20 cellular contexts compared by ENCODE assay signal in genomic region chr14:88821378-88821777, GRCh38. TPM values are rescaled to one million over a fixed set of nuclear protein-coding genes. Genes with fewer than 3 reads are reported as not detected.
DNase-seq lines count a peak whose midpoint lies in the region; ATAC-seq, FAIRE-seq and TF ChIP-seq lines count a peak whose summit lies in the region.
"Had no signal": no experiment of that assay in that cellular context is flagged by ENCODE, and none has a peak within 500 bp of the region (broad histone marks: within the 10 kb centered on the region; RNA-seq: fewer than 3 reads in every experiment).

No MANE protein-coding gene starts in this region.

- ATAC-seq in HepG2, result no peak
- no peak for ATAC-seq in right lobe of liver

- intact Hi-C loops in HepG2 (cut with micrococcal nuclease; ENCODE audit: unreplicated experiment), result loop anchor here (10.0 kb wide), 1 partner anchor 1947 kb away; no protein-coding TSS in a partner anchor
- intact Hi-C loops in right lobe of liver (cut with DNase I), result no loop called here
- intact Hi-C loops in left ventricle myocardium inferior (cut with micrococcal nuclease), result no loop called here

- H3K4me1 ChIP-seq in HepG2 (ENCODE audit: insufficient read depth, low read length) (peaks cover 14% of the 10 kb centered on the region), right lobe of liver (peaks cover 0 to 11% (median 0%) of the 10 kb centered on the region in 4 donors), left ventricle myocardium inferior (peaks cover 17% of the 10 kb centered on the region)

- POLR2A ChIA-PET in HepG2 (lab: Yijun Ruan, JAX), result no interaction called here

- CTCF ChIA-PET in HepG2 (lab: Yijun Ruan, JAX; ENCODE audit: low intra/inter-chr PET ratio, low total read pairs), result no interaction called here

- 6% methylated on average over 2 of the region's 2 CpGs for WGBS in HepG2 (ENCODE audit: low lambda C conversion rate)
- 88% methylated on average over 2 of the region's 2 CpGs for whole genome bisulfite sequencing in right lobe of liver (ENCODE audit: insufficient coverage, low coverage, low lambda C conversion rate, missing lambda C conversion rate)

- H3K27me3 Mint-ChIP-seq in neural crest cell (ENCODE audit: low read depth) (peaks cover 11% of the 10 kb centered on the region), osteocyte (ENCODE audit: unreplicated experiment) (peaks cover 35% of the 10 kb centered on the region)

- FAIRE-seq in HepG2 (lab: Jason Lieb, UNC), result no peak
- FAIRE-seq: A204.1, GM12892, GM18507 had no signal

- H3K9me3 Mint-ChIP-seq in neural crest cell (no peaks in the 10 kb centered on the region), osteocyte (ENCODE audit: unreplicated experiment) (no peaks in the 10 kb centered on the region)
- H3K9me3 Mint-ChIP-seq: CD14-positive monocyte; CD4-positive, alpha-beta memory T cell had no signal

- no peak for TF ChIP-seq RAD21 in HepG2 (CRISPR knock-in tag; IDR thresholded peaks at IDR 0.05)

- 0 out of 2 replicates have a peak overlapping the region, but pooled peaks have one; percentile 8 for H3K4me2 ChIP-seq in HepG2 (ENCODE audit: low read depth, low read length)
- H3K4me2 ChIP-seq: BLaER1 had no signal

- no peaks in the 10 kb centered on the region for H4K20me1 ChIP-seq in HepG2 (ENCODE audit: insufficient read depth, low read length)
- H4K20me1 ChIP-seq: BLaER1 had no signal

- no peak overlapping the region for H3K9ac ChIP-seq in HepG2 (ENCODE audit: insufficient read depth, low read depth, low read length)
- H3K9ac ChIP-seq: BLaER1, GM23248 had no signal

- H3K36me3 ChIP-seq in HepG2 (replicated peaks in 1 of 2; ENCODE audit: control insufficient read depth in 1 of 2, insufficient read depth in 2 of 2, low read length in 2 of 2), result no peaks in the 10 kb centered on the region
- no peaks in the 10 kb centered on the region for H3K36me3 ChIP-seq in right lobe of liver
- H3K36me3 ChIP-seq in left ventricle myocardium inferior, result no peaks in the 10 kb centered on the region
- H3K36me3 ChIP-seq: BLaER1, HAP-1 had no signal

- no TSS peak for BruUV-seq in HepG2 (replicated peaks; lab: Mats Ljungman, UMichigan)

- no peak overlapping the region for H2AFZ ChIP-seq in HepG2 (ENCODE audit: low read length)
- H2AFZ ChIP-seq: GM23248 had no signal

- TF ChIP-seq POLR2A in HepG2 (IDR thresholded peaks at IDR 0.05; ENCODE audit: insufficient read depth in 1 of 2, low read depth in 2 of 2, low read length in 2 of 2) (no peak), right lobe of liver (IDR thresholded peaks at IDR 0.05) (no peak)

- no peak for DNase-seq in HepG2 (ENCODE audit: low spot score)
- no peak for DNase-seq in right lobe of liver
- DNase-seq in SK-N-DZ (ENCODE audit: low spot score), result peak; percentile 63
- no peak for DNase-seq in neural crest cell (ENCODE audit: low read depth, low spot score)
- no peak for DNase-seq in left ventricle myocardium inferior
- DNase-seq in RPMI8226, result no peak
- DNase-seq in osteocyte (ENCODE audit: extremely low spot score, unreplicated experiment), result no peak
- DNase-seq: ACHN; AML-193; CD4-positive, alpha-beta memory T cell; DMS153; DMS79; GDM1; GM23248 had no signal

- H3K27me3 ChIP-seq in HepG2 (ENCODE audit: control insufficient read depth in 1 of 2, insufficient read depth in 2 of 2, low read length in 2 of 2) (peaks cover 0 to 6% of the 10 kb centered on the region in 2 experiments; a peak in 2 of 5 replicates), right lobe of liver (no peaks in the 10 kb centered on the region), left ventricle myocardium inferior (ENCODE audit: low read depth) (peaks cover 27% of the 10 kb centered on the region)
- H3K27me3 ChIP-seq: BLaER1 had no signal

- H3K36me3 Mint-ChIP-seq in neural crest cell (ENCODE audit: low read depth) (no peaks in the 10 kb centered on the region), osteocyte (ENCODE audit: unreplicated experiment) (no peaks in the 10 kb centered on the region)
- H3K36me3 Mint-ChIP-seq: CD14-positive monocyte had no signal

- peak overlapping the region; percentile 28 for H3K4me3 Mint-ChIP-seq in neural crest cell
- H3K4me3 Mint-ChIP-seq in osteocyte (ENCODE audit: unreplicated experiment), result no peak overlapping the region
- H3K4me3 Mint-ChIP-seq: CD14-positive monocyte; CD4-positive, alpha-beta memory T cell had no signal

- H3K79me2 ChIP-seq in HepG2 (ENCODE audit: insufficient read depth, low read length), result peaks cover 8% of the 10 kb centered on the region

- TF ChIP-seq EP300 in HepG2 (IDR thresholded peaks at IDR 0.05; ENCODE audit: low read depth in 2 of 2, low read length in 2 of 2), result no peak
- no peak for TF ChIP-seq EP300 in HepG2 (CRISPR knock-in tag; IDR thresholded peaks at IDR 0.05; ENCODE audit: borderline replicate concordance)

- H3K4me3 ChIP-seq in HepG2 (replicated peaks in 1 of 3; ENCODE audit: insufficient read depth in 1 of 3, low read depth in 2 of 3, low read length in 3 of 3) (no peak overlapping the region), right lobe of liver (no peak overlapping the region), left ventricle myocardium inferior (no peak overlapping the region)
- H3K4me3 ChIP-seq: BLaER1, GM23248, HAP-1 had no signal

- H3K27ac ChIP-seq in HepG2 (ENCODE audit: extremely low read length, insufficient read depth, low read length) (no peak overlapping the region), right lobe of liver (no peak overlapping the region), left ventricle myocardium inferior (replicated peaks) (no peak overlapping the region)
- H3K27ac ChIP-seq: BLaER1, GM23248 had no signal

- H3K4me1 Mint-ChIP-seq in neural crest cell, result peaks cover 26% of the 10 kb centered on the region
- peaks cover 10% of the 10 kb centered on the region for H3K4me1 Mint-ChIP-seq in osteocyte (ENCODE audit: unreplicated experiment)

- H3K9me3 ChIP-seq in HepG2 (ENCODE audit: low read length), result no peaks in the 10 kb centered on the region
- no peaks in the 10 kb centered on the region for H3K9me3 ChIP-seq in right lobe of liver
- no peaks in the 10 kb centered on the region for H3K9me3 ChIP-seq in left ventricle myocardium inferior (replicated peaks)
- H3K9me3 ChIP-seq: BLaER1, HAP-1 had no signal

- H3K27ac Mint-ChIP-seq in neural crest cell (ENCODE audit: unreplicated experiment), result no peak overlapping the region
- H3K27ac Mint-ChIP-seq in osteocyte (ENCODE audit: unreplicated experiment), result no peak overlapping the region
- H3K27ac Mint-ChIP-seq: CD14-positive monocyte; CD4-positive, alpha-beta memory T cell had no signal

- in situ Hi-C loops in HepG2 (cut with HindIII; ENCODE audit: extremely low pct_ligation_motif_present, low pct_unique_long_range_greater_than_20kb), result no loop called here

- TF ChIP-seq CTCF in HepG2 (CRISPR knock-in tag; IDR thresholded peaks at IDR 0.05) (no peak), right lobe of liver (IDR thresholded peaks at IDR 0.05) (no peak), neural crest cell (conservative IDR thresholded peaks at IDR 0.05) (no peak), left ventricle myocardium inferior (IDR thresholded peaks at IDR 0.05; ENCODE audit: borderline replicate concordance) (no peak), osteocyte (IDR thresholded peaks at IDR 0.05) (no peak)

RNA-seq across cellular contexts. Expression of gene TTC8, which starts 3.1 kb away (rescaled TPM):
- total RNA-seq in HepG2 (2016; rRNA removed; fragmentation: Illumina TruSeq; extraction: Trizol) (13.8 and 19.5 TPM in 2 replicates), right lobe of liver (10 to 100 TPM in 4 of 6 experiments, 1 to 10 TPM in 2; 6.9 to 25.0 (median 11.1) TPM), neural crest cell (24.7 and 29.1 TPM in 2 replicates), left ventricle myocardium inferior (8.9 TPM), osteocyte (23.6 and 26.8 TPM in 2 replicates)
- total RNA-seq in HepG2 (2016; cell fraction: cytosol; rRNA removed; fragmentation: Illumina TruSeq; extraction: Trizol; ENCODE audit: low read depth), result 4.7 and 5.9 TPM in 2 replicates
- 15.2 and 20.3 TPM in 2 replicates for total RNA-seq in HepG2 (2016; cell fraction: insoluble cytoplasmic fraction; rRNA removed; fragmentation: Illumina TruSeq; extraction: Trizol)
- 6.1 and 7.5 TPM in 2 replicates for total RNA-seq in HepG2 (2016; cell fraction: membrane; rRNA removed; fragmentation: Illumina TruSeq; extraction: Trizol)
- 8.4 and 14.7 TPM in 2 replicates for total RNA-seq in HepG2 (2016; cell fraction: nucleus; rRNA removed; fragmentation: Illumina TruSeq; extraction: Trizol)
- 15.0 and 15.2 TPM in 2 replicates for polyA plus RNA-seq in HepG2 (2011; rRNA removed)
- 9.4 and 10.7 TPM in 2 replicates for polyA plus RNA-seq in HepG2 (2011; cell fraction: cytosol; rRNA removed)
- polyA plus RNA-seq in HepG2 (2011; cell fraction: nucleus; rRNA removed), result 12.5 and 15.5 TPM in 2 replicates
- 7.1 and 9.5 TPM in 2 replicates for polyA plus RNA-seq in HepG2 (2012)
- 0.93 and 1.3 TPM in 2 replicates for polyA plus RNA-seq in HepG2 (2016; cell fraction: cytosol; fragmentation: Illumina TruSeq; extraction: Trizol; ENCODE audit: low read depth)
- polyA plus RNA-seq in HepG2 (2016; cell fraction: insoluble cytoplasmic fraction; fragmentation: Illumina TruSeq; extraction: Trizol; ENCODE audit: low read depth), result 18.7 and 20.3 TPM in 2 replicates
- 2.8 and 3.7 TPM in 2 replicates for polyA plus RNA-seq in HepG2 (2016; cell fraction: membrane; fragmentation: Illumina TruSeq; extraction: Trizol; ENCODE audit: low read depth)
- 14.3 and 14.7 TPM in 2 replicates for polyA plus RNA-seq in HepG2 (2016; cell fraction: nucleus; fragmentation: Illumina TruSeq; extraction: Trizol; ENCODE audit: insufficient read depth, low read depth)
- polyA minus RNA-seq in HepG2 (2011; rRNA and poly(A)+ RNA removed; ENCODE audit: low replicate concordance), result 8.8 and 14.1 TPM in 2 replicates
- polyA minus RNA-seq in HepG2 (2011; cell fraction: cytosol; rRNA and poly(A)+ RNA removed), result 11.0 and 11.3 TPM in 2 replicates
- 11.1 and 12.2 TPM in 2 replicates for polyA minus RNA-seq in HepG2 (2011; cell fraction: nucleus; rRNA and poly(A)+ RNA removed)
- polyA plus RNA-seq in SK-N-DZ (2014; cell fraction: cytosol; rRNA removed), result 177 and 198 TPM in 2 replicates
- 210 and 228 TPM in 2 replicates for polyA plus RNA-seq in SK-N-DZ (2014; cell fraction: nucleus; rRNA removed)

RNA-seq across cellular contexts. Expression of gene EML5, which starts 28.6 kb away (rescaled TPM):
- total RNA-seq in HepG2 (2016; rRNA removed; fragmentation: Illumina TruSeq; extraction: Trizol), result 0.11 and 0.13 TPM in 2 replicates
- total RNA-seq in HepG2 (2016; cell fraction: cytosol; rRNA removed; fragmentation: Illumina TruSeq; extraction: Trizol; ENCODE audit: low read depth), result 0.09 and 0.10 TPM in 2 replicates
- 0.10 and 0.11 TPM in 2 replicates for total RNA-seq in HepG2 (2016; cell fraction: insoluble cytoplasmic fraction; rRNA removed; fragmentation: Illumina TruSeq; extraction: Trizol)
- total RNA-seq in HepG2 (2016; cell fraction: membrane; rRNA removed; fragmentation: Illumina TruSeq; extraction: Trizol), result 0.03 and 0.12 TPM in 2 replicates
- total RNA-seq in HepG2 (2016; cell fraction: nucleus; rRNA removed; fragmentation: Illumina TruSeq; extraction: Trizol), result 0.16 and 0.60 TPM in 2 replicates
- polyA plus RNA-seq in HepG2 (2011; rRNA removed), result not detected in 2 replicates
- not detected in 2 replicates for polyA plus RNA-seq in HepG2 (2011; cell fraction: cytosol; rRNA removed)
- polyA plus RNA-seq in HepG2 (2011; cell fraction: nucleus; rRNA removed), result 0.07 TPM in 1 of 2 replicates, not detected in the other
- 0.05 TPM in 1 of 2 replicates, not detected in the other for polyA plus RNA-seq in HepG2 (2012)
- not detected in 2 replicates for polyA plus RNA-seq in HepG2 (2016; cell fraction: cytosol; fragmentation: Illumina TruSeq; extraction: Trizol; ENCODE audit: low read depth)
- polyA plus RNA-seq in HepG2 (2016; cell fraction: insoluble cytoplasmic fraction; fragmentation: Illumina TruSeq; extraction: Trizol; ENCODE audit: low read depth), result 0.08 TPM in 1 of 2 replicates, not detected in the other
- not detected in 2 replicates for polyA plus RNA-seq in HepG2 (2016; cell fraction: membrane; fragmentation: Illumina TruSeq; extraction: Trizol; ENCODE audit: low read depth)
- polyA plus RNA-seq in HepG2 (2016; cell fraction: nucleus; fragmentation: Illumina TruSeq; extraction: Trizol; ENCODE audit: insufficient read depth, low read depth), result 0.04 and 0.12 TPM in 2 replicates
- 10.8 TPM in 1 of 2 replicates, not detected in the other for polyA minus RNA-seq in HepG2 (2011; rRNA and poly(A)+ RNA removed; ENCODE audit: low replicate concordance)
- not detected in 2 replicates for polyA minus RNA-seq in HepG2 (2011; cell fraction: cytosol; rRNA and poly(A)+ RNA removed)
- 0.13 TPM in 1 of 2 replicates, not detected in the other for polyA minus RNA-seq in HepG2 (2011; cell fraction: nucleus; rRNA and poly(A)+ RNA removed)
- 1 to 10 TPM in 1 of 6 experiments, under 1 TPM in 5; 0.07 to 1.7 (median 0.24) TPM for total RNA-seq in right lobe of liver
- 84.1 and 113 TPM in 2 replicates for polyA plus RNA-seq in SK-N-DZ (2014; cell fraction: cytosol; rRNA removed)
- 300 and 397 TPM in 2 replicates for polyA plus RNA-seq in SK-N-DZ (2014; cell fraction: nucleus; rRNA removed)
- total RNA-seq in neural crest cell, result 1.3 TPM in 2 replicates
- 0.36 TPM for total RNA-seq in left ventricle myocardium inferior
- 0.18 and 0.19 TPM in 2 replicates for total RNA-seq in osteocyte
- polyA plus RNA-seq: CD14-positive monocyte had no signal
